In the genomic region with DNA sequence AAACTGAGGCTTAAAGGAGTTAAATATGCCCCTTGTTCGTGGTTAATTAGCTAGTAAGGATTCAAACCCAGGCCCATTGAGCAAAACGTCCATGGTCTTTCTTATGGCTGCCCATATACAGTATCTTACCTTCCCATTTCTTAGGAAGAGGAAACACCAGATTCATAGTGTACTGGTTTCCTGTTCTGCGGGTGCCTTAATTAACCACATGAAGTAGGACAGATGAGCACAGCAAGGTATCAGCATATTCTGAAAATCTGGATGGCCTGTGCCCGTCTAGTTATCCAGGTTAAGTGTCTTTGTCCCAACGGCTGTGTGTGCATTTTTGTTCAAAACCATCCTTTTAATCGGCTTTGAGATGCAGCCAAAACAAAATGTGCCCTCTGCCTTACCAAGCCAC, we compare ENCODE assay signal across 18 cellular contexts.
"Had no signal": no experiment of that assay in that cellular context is flagged by ENCODE, and none has a peak within 500 bp of the region (broad histone marks: within the 10 kb centered on the region; RNA-seq: fewer than 3 reads in every experiment).

No MANE protein-coding gene starts in this region.

- ATAC-seq: activated CD4-positive, CD25-positive, alpha-beta regulatory T cell treated with anti-CD3 and anti-CD28 coated beads, Interleukin-2, amount 50 U/mL, for 24 hours; pancreas; sciatic nerve had no signal

- H3K4me1 Mint-ChIP-seq: memory B cell, naive B cell had no signal

- H3K36me3 ChIP-seq: neutrophil, pancreas, thoracic aorta had no signal

- H3K4me1 ChIP-seq: esophagus squamous epithelium, upper lobe of left lung had no signal

- H3K4me3 ChIP-seq: esophagus squamous epithelium, pancreas, SK-N-MC, smooth muscle cell, thoracic aorta, upper lobe of left lung had no signal

- H3K27ac Mint-ChIP-seq: activated T-helper 1 cell treated with anti-CD3 and anti-CD28 coated beads, Interleukin-12 subunit alpha, Interleukin-12 subunit beta, Interleukin-2, Interleukin-4 antibody, amounts not matched to agents 30 ng/mL and 10 ng/mL and 1 ng/mL, durations not matched to agents 14 hours and 24 hours and 36 hours; dendritic cell treated with granulocyte-macrophage colony-stimulating factor and Interleukin-4, amounts not matched to agents 40 ng/mL and 50 ng/mL, for 4 days; memory B cell; naive B cell had no signal

- H3K27me3 Mint-ChIP-seq: dendritic cell treated with granulocyte-macrophage colony-stimulating factor and Interleukin-4, amounts not matched to agents 40 ng/mL and 50 ng/mL, for 4 days; memory B cell; naive B cell had no signal

- H3K4me3 Mint-ChIP-seq: activated T-helper 1 cell treated with anti-CD3 and anti-CD28 coated beads, Interleukin-12 subunit alpha, Interleukin-12 subunit beta, Interleukin-2, Interleukin-4 antibody, amounts not matched to agents 30 ng/mL and 10 ng/mL and 1 ng/mL, durations not matched to agents 14 hours and 24 hours and 36 hours; dendritic cell treated with granulocyte-macrophage colony-stimulating factor and Interleukin-4, amounts not matched to agents 40 ng/mL and 50 ng/mL, for 4 days; memory B cell; naive B cell had no signal

- H3K9me3 ChIP-seq: esophagus squamous epithelium, neutrophil, pancreas, thoracic aorta, upper lobe of left lung had no signal

- H3K27me3 ChIP-seq: neutrophil, pancreas, upper lobe of left lung had no signal

- H3K27ac ChIP-seq: esophagus squamous epithelium, neutrophil, pancreas, SK-N-MC, thoracic aorta, upper lobe of left lung had no signal

- DNase-seq: activated CD8-positive, alpha-beta memory T cell treated with anti-CD3 and anti-CD28 coated beads, Interleukin-2, amount 50 U/mL, for 4 hours; effector CD8-positive, alpha-beta T cell; esophagus squamous epithelium; naive B cell; pancreas; stimulated activated CD4-positive, alpha-beta T cell treated with anti-CD3 and anti-CD28 coated beads, Interleukin-4, amount 100 ng/mL, for 1 hour; T-helper 1 cell; T1000; upper lobe of left lung had no signal

- H3K9me3 Mint-ChIP-seq: activated T-helper 1 cell treated with anti-CD3 and anti-CD28 coated beads, Interleukin-12 subunit alpha, Interleukin-12 subunit beta, Interleukin-2, Interleukin-4 antibody, amounts not matched to agents 30 ng/mL and 10 ng/mL and 1 ng/mL, durations not matched to agents 14 hours and 24 hours and 36 hours; dendritic cell treated with granulocyte-macrophage colony-stimulating factor and Interleukin-4, amounts not matched to agents 40 ng/mL and 50 ng/mL, for 4 days; memory B cell; naive B cell had no signal
